In the genomic region with DNA sequence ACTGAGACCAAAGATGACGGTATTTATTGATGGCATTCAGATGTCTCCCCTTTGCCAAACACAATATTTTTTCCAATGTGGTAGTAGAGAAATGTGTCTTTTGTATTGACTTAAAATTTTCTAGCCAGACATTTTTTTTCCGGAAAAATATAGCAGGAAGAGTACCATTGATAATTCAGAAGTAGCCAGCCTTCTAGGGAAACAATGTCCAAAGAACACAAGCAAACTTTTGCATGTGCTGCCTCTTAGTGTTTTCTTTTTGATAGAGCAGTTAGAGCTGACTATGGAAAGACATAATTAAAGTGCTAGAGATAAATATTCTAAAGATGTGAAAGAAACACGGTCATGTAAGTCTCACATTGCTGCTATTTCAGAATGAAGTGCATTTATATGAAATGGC, we compare ENCODE assay signal across 15 cellular contexts.
"Had no signal": no experiment of that assay in that cellular context is flagged by ENCODE, and none has a peak within 500 bp of the region (broad histone marks: within the 10 kb centered on the region; RNA-seq: fewer than 3 reads in every experiment).

No MANE protein-coding gene starts in this region.

- H3K4me3 Mint-ChIP-seq: activated CD4-positive, alpha-beta T cell treated with anti-CD3 and anti-CD28 coated beads, Interleukin-2, amount 10 ng/mL, durations not matched to agents 7 days and 5 days; activated naive CD4-positive, alpha-beta T cell treated with anti-CD3 and anti-CD28 coated beads for 36 hours; activated T-helper 17 cell treated with anti-CD3 and anti-CD28 coated beads, Interleukin-2, amount 50 U/mL, for 72 hours; T-helper 17 cell had no signal

- H3K4me3 ChIP-seq: body of pancreas, esophagus muscularis mucosa, gastrocnemius medialis, heart right ventricle, left lung, upper lobe of right lung had no signal

- DNase-seq: activated CD4-positive, alpha-beta T cell treated with anti-CD3 and anti-CD28 coated beads, Interleukin-2, amount 10 ng/mL, durations not matched to agents 7 days and 5 days; activated CD4-positive, CD25-positive, alpha-beta regulatory T cell; activated naive CD4-positive, alpha-beta T cell treated with anti-CD3 and anti-CD28 coated beads for 36 hours; activated T-cell treated with anti-CD3 and anti-CD28 coated beads for 4 hours; body of pancreas; gastrocnemius medialis; heart right ventricle; left lung; posterior cingulate gyrus; small intestine; stimulated activated naive CD4-positive, alpha-beta T cell treated with Interleukin-2 at 50 U/mL for 16 hours; T-helper 17 cell; upper lobe of right lung had no signal

- H3K27me3 ChIP-seq: body of pancreas, esophagus muscularis mucosa, gastrocnemius medialis, heart right ventricle, left lung, upper lobe of right lung had no signal

- ATAC-seq: activated T-helper 17 cell treated with anti-CD3 and anti-CD28 coated beads, Interleukin-2, amount 50 U/mL, for 72 hours; body of pancreas; gastrocnemius medialis; heart right ventricle; left lung; T-helper 17 cell; upper lobe of right lung had no signal

- H3K4me1 ChIP-seq: body of pancreas, gastrocnemius medialis, left lung, upper lobe of right lung had no signal

- H3K4me1 Mint-ChIP-seq: activated CD4-positive, alpha-beta T cell treated with anti-CD3 and anti-CD28 coated beads, Interleukin-2, amount 10 ng/mL, durations not matched to agents 7 days and 5 days; activated T-helper 17 cell treated with anti-CD3 and anti-CD28 coated beads, Interleukin-2, amount 50 U/mL, for 72 hours; T-helper 17 cell had no signal

- H3K9me3 Mint-ChIP-seq: activated naive CD4-positive, alpha-beta T cell treated with anti-CD3 and anti-CD28 coated beads for 36 hours had no signal

- H3K27ac Mint-ChIP-seq: activated CD4-positive, alpha-beta T cell treated with anti-CD3 and anti-CD28 coated beads, Interleukin-2, amount 10 ng/mL, durations not matched to agents 7 days and 5 days; activated naive CD4-positive, alpha-beta T cell treated with anti-CD3 and anti-CD28 coated beads for 36 hours; activated T-helper 17 cell treated with anti-CD3 and anti-CD28 coated beads, Interleukin-2, amount 50 U/mL, for 72 hours; T-helper 17 cell had no signal

- H3K36me3 ChIP-seq: gastrocnemius medialis, left lung, upper lobe of right lung had no signal

- H3K27me3 Mint-ChIP-seq: activated CD4-positive, alpha-beta T cell treated with anti-CD3 and anti-CD28 coated beads, Interleukin-2, amount 10 ng/mL, durations not matched to agents 7 days and 5 days; activated T-helper 17 cell treated with anti-CD3 and anti-CD28 coated beads, Interleukin-2, amount 50 U/mL, for 72 hours; T-helper 17 cell had no signal

- H3K27ac ChIP-seq: body of pancreas, esophagus muscularis mucosa, gastrocnemius medialis, heart right ventricle, left lung, upper lobe of right lung had no signal

- H3K9me3 ChIP-seq: body of pancreas, esophagus muscularis mucosa, gastrocnemius medialis, left lung, upper lobe of right lung had no signal
